Comparison of ENCODE assay signal across 8 cellular contexts in the genomic region with DNA sequence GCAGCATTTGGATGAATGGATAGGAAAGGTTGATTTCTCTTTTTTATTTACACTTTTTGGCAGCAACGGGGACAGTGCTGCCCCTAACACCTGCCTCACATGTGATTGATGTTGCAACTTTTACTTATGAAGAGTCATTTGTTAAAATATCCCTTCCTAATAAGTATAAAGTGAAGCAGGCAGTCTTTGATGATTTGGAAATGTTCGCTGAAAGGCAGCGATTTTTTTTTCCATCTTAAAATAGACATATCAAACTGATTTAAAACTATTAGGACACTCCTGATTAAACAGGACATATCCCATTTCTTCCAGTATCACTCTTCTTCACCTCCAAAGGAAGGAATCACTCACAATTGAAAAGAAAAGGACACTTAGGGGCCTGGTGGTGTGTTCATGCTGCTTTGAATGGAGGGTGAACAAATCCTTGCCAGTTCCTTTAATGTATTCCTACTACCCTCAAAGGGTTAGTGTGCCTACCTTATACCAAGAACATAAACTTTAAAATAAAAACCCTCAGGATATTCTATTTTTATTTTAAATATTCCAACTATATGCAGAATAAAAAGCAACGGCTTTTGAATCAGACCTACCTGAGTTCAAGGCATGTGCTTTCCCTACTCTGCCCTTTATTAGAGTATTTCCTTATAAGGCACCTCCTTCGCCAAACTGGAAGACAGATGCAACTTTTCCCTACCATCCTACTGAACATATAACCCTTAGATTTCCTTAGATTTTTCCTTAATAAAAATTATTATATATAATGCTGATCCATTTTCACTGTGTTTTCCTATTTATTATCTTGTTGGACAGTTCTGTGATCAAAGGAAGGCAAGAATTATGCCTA. TPM values are rescaled to one million over a fixed set of nuclear protein-coding genes. Genes with fewer than 3 reads are reported as not detected.
A peak's percentile ranks its signal among the peaks of the same experiment; 100 is the strongest.
DNase-seq lines count a peak whose midpoint lies in the region; ATAC-seq and TF ChIP-seq lines count a peak whose summit lies in the region.

No MANE protein-coding gene starts in this region.

- H3K27ac ChIP-seq in Peyer's patch (peak overlapping the region; percentile 83 to 93 (median 90)), right cardiac atrium (ENCODE audit: low read length) (peak overlapping the region; percentile 93), skin epidermis (peak overlapping the region in 18 of 21 experiments; percentile 83 to 98 (median 92))

- H3K4me3 ChIP-seq in H7 (ENCODE audit: insufficient read depth, low read depth, low read length) (peak overlapping the region; percentile 99), Peyer's patch (peak overlapping the region; percentile 65 to 89 (median 70)), right cardiac atrium (ENCODE audit: low read length) (peak overlapping the region; percentile 72), skin epidermis (peak overlapping the region; percentile 72 to 99 (median 89))

- H3K9me3 Mint-ChIP-seq in effector memory CD8-positive, alpha-beta T cell, result no peaks in the 10 kb centered on the region

- H3K36me3 ChIP-seq in H7 (replicated peaks; ENCODE audit: control insufficient read depth, insufficient read depth, low read length) (no peaks in the 10 kb centered on the region), Peyer's patch (no peaks in the 10 kb centered on the region)

- H3K4me1 Mint-ChIP-seq in effector memory CD8-positive, alpha-beta T cell (ENCODE audit: low read depth in 2 of 2), result peaks cover 8 to 34% of the 10 kb centered on the region in 2 donors

- no peak for TF ChIP-seq CTCF in Peyer's patch (IDR thresholded peaks at IDR 0.05)

- DNase-seq in H7 (peak; percentile 29), Peyer's patch (no peak), right cardiac atrium (no peak), left colon (no peak), COLO829 (ENCODE audit: low spot score) (no peak), AML-193 (lab: John Stamatoyannopoulos, UW) (no peak)
- DNase-seq in effector memory CD8-positive, alpha-beta T cell, result no peak

- no peaks in the 10 kb centered on the region for H3K27me3 Mint-ChIP-seq in effector memory CD8-positive, alpha-beta T cell

- ATAC-seq in right cardiac atrium (no peak), left colon (no peak)
- ATAC-seq in effector memory CD8-positive, alpha-beta T cell (replicated peaks), result no peak

- H3K4me1 ChIP-seq in Peyer's patch (peaks cover 0 to 35% (median 2%) of the 10 kb centered on the region in 4 donors), right cardiac atrium (ENCODE audit: control insufficient read depth, insufficient read depth, low read length) (no peaks in the 10 kb centered on the region)

- WGBS in right cardiac atrium, result 28% methylated on average over 5 of the region's 5 CpGs

- H3K27ac Mint-ChIP-seq in effector memory CD8-positive, alpha-beta T cell, result no peak overlapping the region

- peaks cover 2% of the 10 kb centered on the region for H3K36me3 Mint-ChIP-seq in effector memory CD8-positive, alpha-beta T cell (ENCODE audit: insufficient read depth)

- intact Hi-C loops in right cardiac atrium (cut with DNase I), result no loop called here
- intact Hi-C loops in left colon (cut with DNase I, micrococcal nuclease), result no loop called here

- no peak overlapping the region for H3K4me3 Mint-ChIP-seq in effector memory CD8-positive, alpha-beta T cell

- H3K9me3 ChIP-seq in Peyer's patch (no peaks in the 10 kb centered on the region), right cardiac atrium (ENCODE audit: control insufficient read depth, low read length) (no peaks in the 10 kb centered on the region)

- H3K27me3 ChIP-seq in H7 (ENCODE audit: control insufficient read depth, insufficient read depth, low read length), result no peaks in the 10 kb centered on the region
- no peaks in the 10 kb centered on the region for H3K27me3 ChIP-seq in Peyer's patch
- H3K27me3 ChIP-seq in right cardiac atrium (ENCODE audit: control insufficient read depth, insufficient read depth), result no peaks in the 10 kb centered on the region

- no peak for TF ChIP-seq POLR2A in Peyer's patch (IDR thresholded peaks at IDR 0.05)

RNA-seq across cellular contexts. Expression of a gene that starts 1.1 kb away (rescaled TPM):
- 20.1 and 28.0 TPM in 2 replicates for total RNA-seq in H7 (2014; rRNA removed; shearing (Covaris generic))
- total RNA-seq in Peyer's patch (10 to 100 TPM in 3 of 4 donors, 1 to 10 TPM in 1; 7.4 to 50.3 (median 14.3) TPM), right cardiac atrium (10 to 100 TPM; 34.5 to 42.2 (median 40.3) TPM), left colon (10 to 100 TPM; 16.2 to 16.4 TPM)
- 41.0 TPM for polyA plus RNA-seq in right cardiac atrium

RNA-seq across cellular contexts. Expression of a gene that starts 1.5 kb away (rescaled TPM):
- 27.8 and 32.7 TPM in 2 replicates for total RNA-seq in H7 (2014; rRNA removed; shearing (Covaris generic))
- total RNA-seq in Peyer's patch, result 10 to 100 TPM; 17.5 to 23.2 (median 22.0) TPM
- 10 to 100 TPM; 23.3 to 29.5 (median 27.4) TPM for total RNA-seq in right cardiac atrium
- polyA plus RNA-seq in right cardiac atrium, result 12.6 TPM
- total RNA-seq in left colon, result 10 to 100 TPM; 28.3 to 31.2 TPM
